ENCODE assay signal across 13 cellular contexts in the genomic region with DNA sequence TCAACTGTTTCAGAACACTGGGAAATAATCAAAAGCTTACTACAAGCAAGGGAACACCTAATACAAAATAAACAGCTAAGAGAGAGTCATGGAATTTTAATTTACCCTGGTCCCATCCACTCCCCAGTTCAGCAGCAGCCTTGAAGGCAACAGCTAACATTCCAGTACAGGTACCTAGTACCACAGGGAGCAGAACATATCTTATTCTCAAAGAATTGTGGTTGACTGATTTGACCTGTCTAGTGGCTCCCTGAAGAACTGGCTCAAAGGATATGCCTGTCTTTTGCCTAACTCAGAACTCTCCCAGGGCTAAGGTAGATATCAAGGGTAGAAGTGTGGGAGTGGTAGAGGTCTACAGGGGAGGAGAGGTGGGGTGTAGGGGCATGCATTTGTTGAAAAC. TPM values are rescaled to one million over a fixed set of nuclear protein-coding genes. Genes with fewer than 3 reads are reported as not detected.
DNase-seq lines count a peak whose midpoint lies in the region; ATAC-seq and TF ChIP-seq lines count a peak whose summit lies in the region.
"Had no signal": no experiment of that assay in that cellular context is flagged by ENCODE, and none has a peak within 500 bp of the region (broad histone marks: within the 10 kb centered on the region; RNA-seq: fewer than 3 reads in every experiment).

No MANE protein-coding gene starts in this region.

- H3K27me3 ChIP-seq in esophagus (ENCODE audit: control insufficient read depth in 1 of 2, insufficient read depth in 2 of 2, low read length in 2 of 2) (no peaks in the 10 kb centered on the region), upper lobe of left lung (no peaks in the 10 kb centered on the region)
- H3K27me3 ChIP-seq: thyroid gland had no signal

- no peak for DNase-seq in activated naive CD8-positive, alpha-beta T cell treated with anti-CD3 and anti-CD28 coated beads, Interleukin-2, amount 50 U/mL, for 24 hours
- no peak for DNase-seq in upper lobe of left lung
- no peak for DNase-seq in NCI-H446 (lab: John Stamatoyannopoulos, UW)
- no peak for DNase-seq in activated naive CD4-positive, alpha-beta T cell treated with anti-CD3 and anti-CD28 coated beads, Interleukin-2, amount 10 ng/mL, durations not matched to agents 7 days and 5 days
- no peak for DNase-seq in SHP77 (lab: John Stamatoyannopoulos, UW)
- DNase-seq: activated effector memory CD4-positive, alpha-beta T cell treated with anti-CD3 and anti-CD28 coated beads, Interleukin-2, amount 50 U/mL, for 16 hours; occipital lobe; stimulated activated CD4-positive, alpha-beta T cell treated with anti-CD3 and anti-CD28 coated beads, Interleukin-4, amount 100 ng/mL, for 4 hours; T1000; thyroid gland had no signal

- CTCF ChIA-PET in activated naive CD4-positive, alpha-beta T cell treated with anti-CD3 and anti-CD28 coated beads, Interleukin-2, amount 10 ng/mL, durations not matched to agents 7 days and 5 days (lab: Charles Lee), result no interaction called here

- no peak for TF ChIP-seq POLR2A in upper lobe of left lung (IDR thresholded peaks at IDR 0.05)

- H3K36me3 Mint-ChIP-seq in activated naive CD8-positive, alpha-beta T cell, result peaks cover 11% of the 10 kb centered on the region
- H3K36me3 Mint-ChIP-seq in activated naive CD8-positive, alpha-beta T cell treated with anti-CD3 and anti-CD28 coated beads, Interleukin-2, amount 50 U/mL, for 24 hours (ENCODE audit: low read depth), result peaks cover 13% of the 10 kb centered on the region
- H3K36me3 Mint-ChIP-seq in activated naive CD4-positive, alpha-beta T cell treated with anti-CD3 and anti-CD28 coated beads, Interleukin-2, amount 10 ng/mL, durations not matched to agents 7 days and 5 days, result peaks cover 5% of the 10 kb centered on the region

- peaks cover 72% of the 10 kb centered on the region for H3K4me1 Mint-ChIP-seq in activated naive CD8-positive, alpha-beta T cell (ENCODE audit: low read depth)
- peaks cover 64% of the 10 kb centered on the region for H3K4me1 Mint-ChIP-seq in activated naive CD8-positive, alpha-beta T cell treated with anti-CD3 and anti-CD28 coated beads, Interleukin-2, amount 50 U/mL, for 24 hours
- H3K4me1 Mint-ChIP-seq in activated naive CD4-positive, alpha-beta T cell treated with anti-CD3 and anti-CD28 coated beads, Interleukin-2, amount 10 ng/mL, durations not matched to agents 7 days and 5 days, result peaks cover 33% of the 10 kb centered on the region

- H3K4me1 ChIP-seq in esophagus (ENCODE audit: control insufficient read depth in 2 of 2, insufficient read depth in 2 of 2, low read length in 1 of 2) (peaks cover 5 to 8% of the 10 kb centered on the region in 2 donors), upper lobe of left lung (peaks cover 44 to 63% (median 50%) of the 10 kb centered on the region in 4 donors)

- no peaks in the 10 kb centered on the region for H3K9me3 ChIP-seq in esophagus (ENCODE audit: control insufficient read depth in 2 of 2, insufficient read depth in 1 of 2, low read depth in 1 of 2, low read length in 1 of 2)
- H3K9me3 ChIP-seq in upper lobe of left lung, result no peaks in the 10 kb centered on the region
- H3K9me3 ChIP-seq: thyroid gland had no signal

- ATAC-seq in activated naive CD8-positive, alpha-beta T cell treated with anti-CD3 and anti-CD28 coated beads, Interleukin-2, amount 50 U/mL, for 24 hours, result no peak
- peak; percentile 15 for ATAC-seq in HG03439 (IDR thresholded peaks at IDR 0.05; ENCODE audit: unreplicated experiment)
- peak; percentile 16 to 60 for ATAC-seq in upper lobe of left lung (ENCODE audit: low FRiP score in 2 of 2)

- no peaks in the 10 kb centered on the region for H3K27me3 Mint-ChIP-seq in activated naive CD8-positive, alpha-beta T cell
- no peaks in the 10 kb centered on the region for H3K27me3 Mint-ChIP-seq in activated naive CD8-positive, alpha-beta T cell treated with anti-CD3 and anti-CD28 coated beads, Interleukin-2, amount 50 U/mL, for 24 hours
- H3K27me3 Mint-ChIP-seq in activated naive CD4-positive, alpha-beta T cell treated with anti-CD3 and anti-CD28 coated beads, Interleukin-2, amount 10 ng/mL, durations not matched to agents 7 days and 5 days, result no peaks in the 10 kb centered on the region

- H3K4me3 ChIP-seq in esophagus (ENCODE audit: low read depth in 1 of 2, low read length in 2 of 2) (no peak overlapping the region), upper lobe of left lung (no peak overlapping the region)
- H3K4me3 ChIP-seq: thyroid gland had no signal

- peak overlapping the region; percentile 38 to 62 for H3K27ac ChIP-seq in esophagus (ENCODE audit: low read depth in 2 of 2, low read length in 1 of 2)
- H3K27ac ChIP-seq in upper lobe of left lung, result peak overlapping the region; percentile 3 to 36 (median 17)
- H3K27ac ChIP-seq: thyroid gland had no signal

- H3K27ac Mint-ChIP-seq in activated naive CD8-positive, alpha-beta T cell, result peak overlapping the region; percentile 51
- H3K27ac Mint-ChIP-seq in activated naive CD8-positive, alpha-beta T cell treated with anti-CD3 and anti-CD28 coated beads, Interleukin-2, amount 50 U/mL, for 24 hours, result no peak overlapping the region
- H3K27ac Mint-ChIP-seq in activated naive CD4-positive, alpha-beta T cell treated with anti-CD3 and anti-CD28 coated beads, Interleukin-2, amount 10 ng/mL, durations not matched to agents 7 days and 5 days, result no peak overlapping the region

- H3K9me3 Mint-ChIP-seq in activated naive CD8-positive, alpha-beta T cell (ENCODE audit: low read depth), result peaks cover 14% of the 10 kb centered on the region
- H3K9me3 Mint-ChIP-seq in activated naive CD8-positive, alpha-beta T cell treated with anti-CD3 and anti-CD28 coated beads, Interleukin-2, amount 50 U/mL, for 24 hours, result peaks cover 15% of the 10 kb centered on the region
- peaks cover 9% of the 10 kb centered on the region for H3K9me3 Mint-ChIP-seq in activated naive CD4-positive, alpha-beta T cell treated with anti-CD3 and anti-CD28 coated beads, Interleukin-2, amount 10 ng/mL, durations not matched to agents 7 days and 5 days

- H3K36me3 ChIP-seq in esophagus (ENCODE audit: control insufficient read depth in 2 of 2, insufficient read depth in 2 of 2, low read length in 1 of 2), result no peaks in the 10 kb centered on the region
- no peaks in the 10 kb centered on the region for H3K36me3 ChIP-seq in upper lobe of left lung
- H3K36me3 ChIP-seq: thyroid gland had no signal

- no peak for TF ChIP-seq EP300 in upper lobe of left lung (IDR thresholded peaks at IDR 0.05)

- no peak overlapping the region for H3K4me3 Mint-ChIP-seq in activated naive CD8-positive, alpha-beta T cell
- H3K4me3 Mint-ChIP-seq in activated naive CD8-positive, alpha-beta T cell treated with anti-CD3 and anti-CD28 coated beads, Interleukin-2, amount 50 U/mL, for 24 hours, result no peak overlapping the region
- H3K4me3 Mint-ChIP-seq in activated naive CD4-positive, alpha-beta T cell treated with anti-CD3 and anti-CD28 coated beads, Interleukin-2, amount 10 ng/mL, durations not matched to agents 7 days and 5 days, result no peak overlapping the region

- no peak for TF ChIP-seq CTCF in upper lobe of left lung (IDR thresholded peaks at IDR 0.05)

RNA-seq across cellular contexts. Expression of gene SMURF1, which starts 32.3 kb away (rescaled TPM):
- polyA plus RNA-seq in esophagus, result 10 to 100 TPM; 11.7 to 12.9 TPM
- total RNA-seq in upper lobe of left lung, result 10 to 100 TPM; 33.0 to 54.4 (median 45.9) TPM
